7 cellular contexts compared by ENCODE assay signal in genomic region chr4:184281231-184282139, GRCh38.
A peak's percentile ranks its signal among the peaks of the same experiment; 100 is the strongest.
DNase-seq lines count a peak whose midpoint lies in the region; ATAC-seq and TF ChIP-seq lines count a peak whose summit lies in the region.

No MANE protein-coding gene starts in this region.

- peaks cover 14% of the 10 kb centered on the region for H3K9me3 Mint-ChIP-seq in activated CD4-positive, alpha-beta memory T cell treated with anti-CD3 and anti-CD28 coated beads, Interleukin-2, amount 10 ng/mL, durations not matched to agents 7 days and 5 days

- ATAC-seq in GM18909 (IDR thresholded peaks at IDR 0.05; ENCODE audit: poor library complexity, unreplicated experiment) (peak; percentile 30), HG02759 (IDR thresholded peaks at IDR 0.05; ENCODE audit: unreplicated experiment) (peak; percentile 36)

- H3K36me3 ChIP-seq in prostate gland = no peaks in the 10 kb centered on the region

- no peak for DNase-seq in activated CD4-positive, alpha-beta memory T cell treated with anti-CD3 and anti-CD28 coated beads, Interleukin-2, amount 10 ng/mL, durations not matched to agents 7 days and 5 days
- DNase-seq in prostate gland (ENCODE audit: low spot score) (peak; percentile 2), occipital lobe (lab: John Stamatoyannopoulos, UW) (no peak), SKM-1 treated with dmso at 0.1 percent for 144 hours (lab: John Stamatoyannopoulos, UW; ENCODE audit: unreplicated experiment) (no peak)
- no peak for DNase-seq in effector CD4-positive, alpha-beta T cell

- peaks cover 53% of the 10 kb centered on the region for H3K4me1 Mint-ChIP-seq in activated CD4-positive, alpha-beta memory T cell treated with anti-CD3 and anti-CD28 coated beads, Interleukin-2, amount 10 ng/mL, durations not matched to agents 7 days and 5 days

- no peaks in the 10 kb centered on the region for H3K27me3 Mint-ChIP-seq in activated CD4-positive, alpha-beta memory T cell treated with anti-CD3 and anti-CD28 coated beads, Interleukin-2, amount 10 ng/mL, durations not matched to agents 7 days and 5 days

- peak overlapping the region; percentile 34 to 35 for H3K27ac ChIP-seq in prostate gland

- CTCF ChIA-PET in activated CD4-positive, alpha-beta memory T cell treated with anti-CD3 and anti-CD28 coated beads, Interleukin-2, amount 10 ng/mL, durations not matched to agents 7 days and 5 days (lab: Charles Lee) = interaction anchor here (2.0 to 5.6 kb wide), 2 partner anchors 8 to 15 kb away, joined by 5 to 102 read pairs; no protein-coding TSS in a partner anchor

- intact Hi-C loops in prostate gland (cut with DNase I) = loop anchor here (10.0 kb wide), 1 partner anchor 363 kb away; the partner anchor contains the start of genes CASP3 and PRIMPOL

- POLR2A ChIA-PET in activated CD4-positive, alpha-beta memory T cell treated with anti-CD3 and anti-CD28 coated beads, Interleukin-2, amount 10 ng/mL, durations not matched to agents 7 days and 5 days (lab: Charles Lee) = interaction anchor here (0.6 to 5.3 kb wide), 11 partner anchors 10 to 452 kb away, joined by 3 to 137 read pairs (median 5); partner anchors contain the start of genes CENPU and IRF2

- H3K4me1 ChIP-seq in prostate gland (replicated peaks) = peaks cover 3% of the 10 kb centered on the region

- H3K4me3 Mint-ChIP-seq in activated CD4-positive, alpha-beta memory T cell treated with anti-CD3 and anti-CD28 coated beads, Interleukin-2, amount 10 ng/mL, durations not matched to agents 7 days and 5 days = peak overlapping the region; percentile 26

- TF ChIP-seq POLR2A in prostate gland (IDR thresholded peaks at IDR 0.05) = no peak

- TF ChIP-seq CTCF in prostate gland (IDR thresholded peaks at IDR 0.05) = no peak

- H3K27ac Mint-ChIP-seq in activated CD4-positive, alpha-beta memory T cell treated with anti-CD3 and anti-CD28 coated beads, Interleukin-2, amount 10 ng/mL, durations not matched to agents 7 days and 5 days = peak overlapping the region; percentile 84

- peaks cover 18% of the 10 kb centered on the region for H3K36me3 Mint-ChIP-seq in activated CD4-positive, alpha-beta memory T cell treated with anti-CD3 and anti-CD28 coated beads, Interleukin-2, amount 10 ng/mL, durations not matched to agents 7 days and 5 days (ENCODE audit: low read depth)

- H3K9me3 ChIP-seq in prostate gland = no peaks in the 10 kb centered on the region

- no peak overlapping the region for H3K4me3 ChIP-seq in prostate gland

- 83% methylated on average over 12 of the region's 12 CpGs for WGBS in prostate gland

- no peaks in the 10 kb centered on the region for H3K27me3 ChIP-seq in prostate gland (replicated peaks; ENCODE audit: insufficient read depth)
